Comparison of ENCODE assay signal across 1 cellular context in the genomic region with DNA sequence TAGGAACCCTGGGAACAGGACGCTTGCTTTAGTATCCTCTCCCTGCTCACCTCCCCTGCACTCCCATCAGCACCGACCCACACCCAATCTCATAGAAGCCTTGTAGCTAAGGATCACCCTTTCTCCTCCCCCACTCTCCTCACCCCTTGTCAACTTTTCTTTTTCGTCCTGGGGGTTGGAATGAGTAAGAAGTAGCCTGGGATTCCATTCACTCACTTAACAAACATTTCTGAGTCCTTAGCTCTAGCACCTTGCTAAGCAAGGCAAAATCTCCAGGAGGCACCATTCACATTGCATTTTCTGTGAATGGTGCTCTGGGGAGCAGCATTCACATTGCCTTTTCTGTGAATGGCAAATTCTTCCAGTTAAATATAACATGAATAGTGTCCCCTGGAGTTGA.
A peak's percentile ranks its signal among the peaks of the same experiment; 100 is the strongest.
TF ChIP-seq lines count a peak whose summit lies in the region.

No MANE protein-coding gene starts in this region.

TF ChIP-seq in GM23338, 12 proteins besides CTCF, POLR2A, EP300 and RAD21 (continued from another document):
- TF ChIP-seq, protein P1, sequence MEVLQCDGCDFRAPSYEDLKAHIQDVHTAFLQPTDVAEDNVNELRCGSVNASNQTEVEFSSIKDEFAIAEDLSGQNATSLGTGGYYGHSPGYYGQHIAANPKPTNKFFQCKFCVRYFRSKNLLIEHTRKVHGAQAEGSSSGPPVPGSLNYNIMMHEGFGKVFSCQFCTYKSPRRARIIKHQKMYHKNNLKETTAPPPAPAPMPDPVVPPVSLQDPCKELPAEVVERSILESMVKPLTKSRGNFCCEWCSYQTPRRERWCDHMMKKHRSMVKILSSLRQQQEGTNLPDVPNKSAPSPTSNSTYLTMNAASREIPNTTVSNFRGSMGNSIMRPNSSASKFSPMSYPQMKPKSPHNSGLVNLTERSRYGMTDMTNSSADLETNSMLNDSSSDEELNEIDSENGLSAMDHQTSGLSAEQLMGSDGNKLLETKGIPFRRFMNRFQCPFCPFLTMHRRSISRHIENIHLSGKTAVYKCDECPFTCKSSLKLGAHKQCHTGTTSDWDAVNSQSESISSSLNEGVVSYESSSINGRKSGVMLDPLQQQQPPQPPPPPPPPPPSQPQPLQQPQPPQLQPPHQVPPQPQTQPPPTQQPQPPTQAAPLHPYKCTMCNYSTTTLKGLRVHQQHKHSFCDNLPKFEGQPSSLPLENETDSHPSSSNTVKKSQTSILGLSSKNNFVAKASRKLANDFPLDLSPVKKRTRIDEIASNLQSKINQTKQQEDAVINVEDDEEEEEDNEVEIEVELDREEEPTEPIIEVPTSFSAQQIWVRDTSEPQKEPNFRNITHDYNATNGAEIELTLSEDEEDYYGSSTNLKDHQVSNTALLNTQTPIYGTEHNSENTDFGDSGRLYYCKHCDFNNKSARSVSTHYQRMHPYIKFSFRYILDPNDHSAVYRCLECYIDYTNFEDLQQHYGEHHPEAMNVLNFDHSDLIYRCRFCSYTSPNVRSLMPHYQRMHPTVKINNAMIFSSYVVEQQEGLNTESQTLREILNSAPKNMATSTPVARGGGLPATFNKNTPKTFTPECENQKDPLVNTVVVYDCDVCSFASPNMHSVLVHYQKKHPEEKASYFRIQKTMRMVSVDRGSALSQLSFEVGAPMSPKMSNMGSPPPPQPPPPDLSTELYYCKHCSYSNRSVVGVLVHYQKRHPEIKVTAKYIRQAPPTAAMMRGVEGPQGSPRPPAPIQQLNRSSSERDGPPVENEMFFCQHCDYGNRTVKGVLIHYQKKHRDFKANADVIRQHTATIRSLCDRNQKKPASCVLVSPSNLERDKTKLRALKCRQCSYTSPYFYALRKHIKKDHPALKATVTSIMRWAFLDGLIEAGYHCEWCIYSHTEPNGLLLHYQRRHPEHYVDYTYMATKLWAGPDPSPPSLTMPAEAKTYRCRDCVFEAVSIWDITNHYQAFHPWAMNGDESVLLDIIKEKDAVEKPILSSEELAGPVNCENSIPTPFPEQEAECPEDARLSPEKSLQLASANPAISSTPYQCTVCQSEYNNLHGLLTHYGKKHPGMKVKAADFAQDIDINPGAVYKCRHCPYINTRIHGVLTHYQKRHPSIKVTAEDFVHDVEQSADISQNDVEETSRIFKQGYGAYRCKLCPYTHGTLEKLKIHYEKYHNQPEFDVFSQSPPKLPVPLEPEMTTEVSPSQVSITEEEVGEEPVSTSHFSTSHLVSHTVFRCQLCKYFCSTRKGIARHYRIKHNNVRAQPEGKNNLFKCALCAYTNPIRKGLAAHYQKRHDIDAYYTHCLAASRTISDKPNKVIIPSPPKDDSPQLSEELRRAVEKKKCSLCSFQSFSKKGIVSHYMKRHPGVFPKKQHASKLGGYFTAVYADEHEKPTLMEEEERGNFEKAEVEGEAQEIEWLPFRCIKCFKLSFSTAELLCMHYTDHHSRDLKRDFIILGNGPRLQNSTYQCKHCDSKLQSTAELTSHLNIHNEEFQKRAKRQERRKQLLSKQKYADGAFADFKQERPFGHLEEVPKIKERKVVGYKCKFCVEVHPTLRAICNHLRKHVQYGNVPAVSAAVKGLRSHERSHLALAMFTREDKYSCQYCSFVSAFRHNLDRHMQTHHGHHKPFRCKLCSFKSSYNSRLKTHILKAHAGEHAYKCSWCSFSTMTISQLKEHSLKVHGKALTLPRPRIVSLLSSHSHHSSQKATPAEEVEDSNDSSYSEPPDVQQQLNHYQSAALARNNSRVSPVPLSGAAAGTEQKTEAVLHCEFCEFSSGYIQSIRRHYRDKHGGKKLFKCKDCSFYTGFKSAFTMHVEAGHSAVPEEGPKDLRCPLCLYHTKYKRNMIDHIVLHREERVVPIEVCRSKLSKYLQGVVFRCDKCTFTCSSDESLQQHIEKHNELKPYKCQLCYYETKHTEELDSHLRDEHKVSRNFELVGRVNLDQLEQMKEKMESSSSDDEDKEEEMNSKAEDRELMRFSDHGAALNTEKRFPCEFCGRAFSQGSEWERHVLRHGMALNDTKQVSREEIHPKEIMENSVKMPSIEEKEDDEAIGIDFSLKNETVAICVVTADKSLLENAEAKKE (CRISPR knock-in tag; IDR thresholded peaks at IDR 0.05), result peak; percentile 71
- TF ChIP-seq, protein P2, sequence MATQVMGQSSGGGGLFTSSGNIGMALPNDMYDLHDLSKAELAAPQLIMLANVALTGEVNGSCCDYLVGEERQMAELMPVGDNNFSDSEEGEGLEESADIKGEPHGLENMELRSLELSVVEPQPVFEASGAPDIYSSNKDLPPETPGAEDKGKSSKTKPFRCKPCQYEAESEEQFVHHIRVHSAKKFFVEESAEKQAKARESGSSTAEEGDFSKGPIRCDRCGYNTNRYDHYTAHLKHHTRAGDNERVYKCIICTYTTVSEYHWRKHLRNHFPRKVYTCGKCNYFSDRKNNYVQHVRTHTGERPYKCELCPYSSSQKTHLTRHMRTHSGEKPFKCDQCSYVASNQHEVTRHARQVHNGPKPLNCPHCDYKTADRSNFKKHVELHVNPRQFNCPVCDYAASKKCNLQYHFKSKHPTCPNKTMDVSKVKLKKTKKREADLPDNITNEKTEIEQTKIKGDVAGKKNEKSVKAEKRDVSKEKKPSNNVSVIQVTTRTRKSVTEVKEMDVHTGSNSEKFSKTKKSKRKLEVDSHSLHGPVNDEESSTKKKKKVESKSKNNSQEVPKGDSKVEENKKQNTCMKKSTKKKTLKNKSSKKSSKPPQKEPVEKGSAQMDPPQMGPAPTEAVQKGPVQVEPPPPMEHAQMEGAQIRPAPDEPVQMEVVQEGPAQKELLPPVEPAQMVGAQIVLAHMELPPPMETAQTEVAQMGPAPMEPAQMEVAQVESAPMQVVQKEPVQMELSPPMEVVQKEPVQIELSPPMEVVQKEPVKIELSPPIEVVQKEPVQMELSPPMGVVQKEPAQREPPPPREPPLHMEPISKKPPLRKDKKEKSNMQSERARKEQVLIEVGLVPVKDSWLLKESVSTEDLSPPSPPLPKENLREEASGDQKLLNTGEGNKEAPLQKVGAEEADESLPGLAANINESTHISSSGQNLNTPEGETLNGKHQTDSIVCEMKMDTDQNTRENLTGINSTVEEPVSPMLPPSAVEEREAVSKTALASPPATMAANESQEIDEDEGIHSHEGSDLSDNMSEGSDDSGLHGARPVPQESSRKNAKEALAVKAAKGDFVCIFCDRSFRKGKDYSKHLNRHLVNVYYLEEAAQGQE (IDR thresholded peaks at IDR 0.05; ENCODE audit: unreplicated experiment), result no peak
- TF ChIP-seq, protein P3, sequence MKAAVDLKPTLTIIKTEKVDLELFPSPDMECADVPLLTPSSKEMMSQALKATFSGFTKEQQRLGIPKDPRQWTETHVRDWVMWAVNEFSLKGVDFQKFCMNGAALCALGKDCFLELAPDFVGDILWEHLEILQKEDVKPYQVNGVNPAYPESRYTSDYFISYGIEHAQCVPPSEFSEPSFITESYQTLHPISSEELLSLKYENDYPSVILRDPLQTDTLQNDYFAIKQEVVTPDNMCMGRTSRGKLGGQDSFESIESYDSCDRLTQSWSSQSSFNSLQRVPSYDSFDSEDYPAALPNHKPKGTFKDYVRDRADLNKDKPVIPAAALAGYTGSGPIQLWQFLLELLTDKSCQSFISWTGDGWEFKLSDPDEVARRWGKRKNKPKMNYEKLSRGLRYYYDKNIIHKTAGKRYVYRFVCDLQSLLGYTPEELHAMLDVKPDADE (IDR thresholded peaks at IDR 0.05), result no peak
- TF ChIP-seq NANOG (IDR thresholded peaks at IDR 0.05; ENCODE audit: borderline replicate concordance), result peak; percentile 74
TF ChIP-seq in GM23338: peak in this region for 3.
